ENCODE assay signal across 23 cellular contexts in the genomic region with DNA sequence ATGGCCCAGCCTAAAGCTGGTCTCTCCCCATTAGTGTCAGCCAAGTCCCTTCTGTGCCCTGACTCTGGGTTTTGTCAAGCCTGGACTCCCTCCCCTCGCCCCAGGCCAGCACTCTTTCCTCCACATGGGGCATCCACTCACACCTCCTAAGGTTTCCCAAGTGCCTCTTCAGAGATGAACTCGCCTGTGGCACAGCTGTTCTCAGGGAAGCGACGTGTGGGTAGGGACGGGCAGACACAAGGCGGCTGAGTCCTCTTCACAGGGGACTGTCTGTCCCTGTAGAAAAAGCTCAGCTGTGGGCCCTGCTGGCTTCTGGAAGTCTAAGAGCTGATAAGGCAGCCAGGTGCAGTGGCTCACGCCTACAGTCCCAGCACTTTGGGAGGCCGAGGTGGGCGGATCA.
"Had no signal": no experiment of that assay in that cellular context is flagged by ENCODE, and none has a peak within 500 bp of the region (broad histone marks: within the 10 kb centered on the region; RNA-seq: fewer than 3 reads in every experiment).

No MANE protein-coding gene starts in this region.

- H3K36me3 ChIP-seq: ascending aorta, cardiac muscle cell, SJSA1 had no signal

- DNase-seq: activated CD4-positive, alpha-beta T cell treated with anti-CD3 and anti-CD28 coated beads, Interleukin-2, amount 10 ng/mL, durations not matched to agents 7 days and 5 days; activated CD4-positive, alpha-beta T cell treated with anti-CD3 and anti-CD28 coated beads, Interleukin-2, amount 50 U/mL, for 48 hours; activated CD8-positive, alpha-beta T cell treated with anti-CD3 and anti-CD28 coated beads, Interleukin-2, amount 10 ng/mL, durations not matched to agents 7 days and 5 days; activated gamma-delta T cell; activated naive CD4-positive, alpha-beta T cell treated with Interleukin-2 at 50 U/mL for 16 hours; activated naive CD8-positive, alpha-beta T cell treated with anti-CD3 and anti-CD28 coated beads, Interleukin-2, amount 10 ng/mL, durations not matched to agents 7 days and 5 days; activated T-cell treated with anti-CD3 and anti-CD28 coated beads, Interleukin-2, amount 50 U/mL, for 24 hours; amygdala; NCI-H1092 treated with DMSO at 0.1 percent for 48 hours; NCI-H1417; NCI-H146; NCI-H187 treated with DMSO at 0.1 percent for 48 hours; NCI-H2081; NCI-H446; NCI-H510A treated with DMSO at 0.1 percent for 48 hours; SHP77 treated with DMSO at 0.1 percent for 48 hours; SK-N-SH had no signal

- H3K9me3 ChIP-seq: ascending aorta, SJSA1, SK-N-SH had no signal

- ATAC-seq: activated CD4-positive, alpha-beta T cell treated with anti-CD3 and anti-CD28 coated beads for 36 hours; activated CD4-positive, CD25-positive, alpha-beta regulatory T cell treated with anti-CD3 and anti-CD28 coated beads, Interleukin-2, amount 50 U/mL, for 24 hours; activated CD8-positive, alpha-beta T cell treated with anti-CD3 and anti-CD28 coated beads, Interleukin-2, amount 10 ng/mL, durations not matched to agents 7 days and 5 days; WTC11 had no signal

- H3K27ac ChIP-seq: ascending aorta, cardiac muscle cell, SJSA1 had no signal

- H3K4me1 ChIP-seq: ascending aorta, SJSA1 had no signal

- H3K4me3 ChIP-seq: ascending aorta, cardiac muscle cell, SJSA1 had no signal
